In genomic region chr7:65221683-65222082, GRCh38 we compare ENCODE assay signal across 22 cellular contexts.
DNase-seq lines count a peak whose midpoint lies in the region; ATAC-seq, FAIRE-seq and TF ChIP-seq lines count a peak whose summit lies in the region.
"Had no signal": no experiment of that assay in that cellular context is flagged by ENCODE, and none has a peak within 500 bp of the region (broad histone marks: within the 10 kb centered on the region; RNA-seq: fewer than 3 reads in every experiment).

No MANE protein-coding gene starts in this region.

- H3K27ac ChIP-seq in SK-N-SH (ENCODE audit: low read depth in 2 of 2, low read length in 1 of 2) (no peak overlapping the region), OCI-LY3 (ENCODE audit: low read length) (peak overlapping the region; percentile 59), K562 (ENCODE audit: extremely low read depth, low read depth, low read length) (no peak overlapping the region)
- H3K27ac ChIP-seq: 22Rv1; A549; BLaER1 treated with 17β-estradiol and CSF1 and Interleukin-3, amounts not matched to agents 10 nM and 100 nM; C4-2B had no signal

- H3K9me1 ChIP-seq in K562 (ENCODE audit: control insufficient read depth, insufficient read depth, low read length) = no peaks in the 10 kb centered on the region

- in situ Hi-C loops in K562 (cut with MboI) = loop anchor here (5.0 kb wide), 2 partner anchors 86 to 274 kb away; no protein-coding TSS in a partner anchor

- H3K36me3 ChIP-seq in SK-N-SH (replicated peaks in 1 of 2; ENCODE audit: control insufficient read depth in 1 of 2, insufficient read depth in 2 of 2, low read length in 1 of 2) = no peaks in the 10 kb centered on the region
- no peaks in the 10 kb centered on the region for H3K36me3 ChIP-seq in OCI-LY3 (replicated peaks; ENCODE audit: low read depth, low read length)
- H3K36me3 ChIP-seq in K562 (ENCODE audit: control insufficient read depth, insufficient read depth, low read length) = no peaks in the 10 kb centered on the region
- H3K36me3 ChIP-seq: BLaER1 treated with 17β-estradiol and CSF1 and Interleukin-3, amounts not matched to agents 10 nM and 100 nM had no signal

- BruUV-seq in K562 (replicated peaks; lab: Mats Ljungman, UMichigan) = no TSS peak

- H2AFZ ChIP-seq in SK-N-SH (ENCODE audit: low read depth) = 0 out of 2 replicates have a peak overlapping the region, but pooled peaks have one; percentile 42
- H2AFZ ChIP-seq in OCI-LY3 (ENCODE audit: low read depth, low read length) = peak overlapping the region; percentile 46
- H2AFZ ChIP-seq in K562 (ENCODE audit: low read depth, low read length) = no peak overlapping the region

- POLR2A ChIA-PET in SK-N-SH (lab: Yijun Ruan, JAX) = no interaction called here
- POLR2A ChIA-PET in K562 (lab: Yijun Ruan, JAX) = interaction anchor here (0.6 kb wide), 1 partner anchor 212 kb away, joined by 4 read pairs; no protein-coding TSS in a partner anchor

- WGBS in SK-N-SH (ENCODE audit: low lambda C conversion rate) = 83% methylated on average over 3 of the region's 3 CpGs
- WGBS in K562 (ENCODE audit: insufficient coverage, low coverage, missing lambda C conversion rate) = 49% methylated on average over 3 of the region's 3 CpGs

- H3K9me2 ChIP-seq in SK-N-SH = no peaks in the 10 kb centered on the region

- TF ChIP-seq EP300 in SK-N-SH (IDR thresholded peaks at IDR 0.05; ENCODE audit: borderline replicate concordance in 1 of 2, low read depth in 1 of 2, low read length in 1 of 2) (no peak), K562 (IDR thresholded peaks at IDR 0.05; ENCODE audit: low read length) (no peak)

- H3K9ac ChIP-seq in SK-N-SH (no peak overlapping the region), OCI-LY3 (ENCODE audit: low read length) (no peak overlapping the region), K562 (ENCODE audit: insufficient read depth in 1 of 2, low read depth in 2 of 2, low read length in 2 of 2) (no peak overlapping the region)
- H3K9ac ChIP-seq: BLaER1 treated with 17β-estradiol and CSF1 and Interleukin-3, amounts not matched to agents 10 nM and 100 nM had no signal

- no peak for TF ChIP-seq RAD21 in SK-N-SH (IDR thresholded peaks at IDR 0.05; ENCODE audit: low read length)
- no peak for TF ChIP-seq RAD21 in K562 (CRISPR knock-in tag; conservative IDR thresholded peaks at IDR 0.05 in 1 of 2, IDR thresholded peaks at IDR 0.05 in 1 of 2)

- TF ChIP-seq CTCF in SK-N-SH (IDR thresholded peaks at IDR 0.05) (no peak), OCI-LY3 (IDR thresholded peaks at IDR 0.05; ENCODE audit: low read depth, low read length) (no peak), K562 (IDR thresholded peaks at IDR 0.05 in 2 of 3, conservative IDR thresholded peaks at IDR 0.05 in 1 of 3; ENCODE audit: insufficient read depth in 2 of 3, low read depth in 1 of 3, low read length in 3 of 3) (no peak)

- H3K9me3 ChIP-seq in SK-N-SH (no peaks in the 10 kb centered on the region), OCI-LY3 (ENCODE audit: insufficient read depth, low read length) (no peaks in the 10 kb centered on the region), K562 (replicated peaks; ENCODE audit: control insufficient read depth, insufficient read depth, low read depth, low read length) (no peaks in the 10 kb centered on the region)
- H3K9me3 ChIP-seq: A549; BLaER1 treated with 17β-estradiol and CSF1 and Interleukin-3, amounts not matched to agents 10 nM and 100 nM; Caco-2 had no signal

- no peak for DNase-seq in SK-N-SH
- no peak for DNase-seq in K562 (ENCODE audit: extremely low read depth in 1 of 4, low spot score in 3 of 4)
- DNase-seq in NCI-H128 (lab: John Stamatoyannopoulos, UW; ENCODE audit: unreplicated experiment) = no peak
- DNase-seq: AML-193; Caco-2; Calu3; CD4-positive, alpha-beta T cell; CD8-positive, alpha-beta T cell; DMS79 treated with DMSO at 0.1 percent for 48 hours; GF-D8 had no signal

- no peak for TF ChIP-seq POLR2A in K562 (conservative IDR thresholded peaks at IDR 0.05)

- H3K27me3 ChIP-seq in SK-N-SH (ENCODE audit: insufficient read depth) (no peaks in the 10 kb centered on the region), OCI-LY3 (ENCODE audit: low read depth, low read length) (no peaks in the 10 kb centered on the region), K562 (ENCODE audit: control insufficient read depth in 2 of 2, insufficient read depth in 2 of 2, low read length in 2 of 2) (no peaks in the 10 kb centered on the region)
- H3K27me3 ChIP-seq: BLaER1 treated with 17β-estradiol and CSF1 and Interleukin-3, amounts not matched to agents 10 nM and 100 nM had no signal

- H4K20me1 ChIP-seq in SK-N-SH (ENCODE audit: insufficient read depth) (no peaks in the 10 kb centered on the region), OCI-LY3 (ENCODE audit: insufficient read depth, low read length) (no peaks in the 10 kb centered on the region), K562 (replicated peaks; ENCODE audit: control insufficient read depth, insufficient read depth, low read length) (no peaks in the 10 kb centered on the region)
- H4K20me1 ChIP-seq: BLaER1 treated with 17β-estradiol and CSF1 and Interleukin-3, amounts not matched to agents 10 nM and 100 nM had no signal

- no peaks in the 10 kb centered on the region for H3K79me2 ChIP-seq in SK-N-SH (ENCODE audit: insufficient read depth)
- H3K79me2 ChIP-seq in OCI-LY3 (ENCODE audit: low read length) = no peaks in the 10 kb centered on the region
- H3K79me2 ChIP-seq in K562 (ENCODE audit: control insufficient read depth, insufficient read depth, low read length) = no peaks in the 10 kb centered on the region

- no peak overlapping the region for H3K4me3 ChIP-seq in SK-N-SH (ENCODE audit: low read depth in 2 of 2, low read length in 1 of 2)
- H3K4me3 ChIP-seq in OCI-LY3 (ENCODE audit: low read length) = no peak overlapping the region
- H3K4me3 ChIP-seq in K562 = no peak overlapping the region
- H3K4me3 ChIP-seq: A549; BLaER1 treated with 17β-estradiol and CSF1 and Interleukin-3, amounts not matched to agents 10 nM and 100 nM had no signal

- ATAC-seq in SK-N-SH treated with all-trans-retinoic acid at 6 μM for 48 hours (no peak), K562 (no peak), HG03432 (IDR thresholded peaks at IDR 0.05; ENCODE audit: unreplicated experiment) (no peak)
- ATAC-seq: A549; CD8-positive, alpha-beta T cell had no signal

- H3F3A ChIP-seq in SK-N-SH (replicated peaks; ENCODE audit: insufficient read depth) = peaks cover 6% of the 10 kb centered on the region

- H3K4me1 ChIP-seq in SK-N-SH (ENCODE audit: control insufficient read depth in 1 of 2, insufficient read depth in 2 of 2, low read depth in 1 of 2, low read length in 1 of 2) (no peaks in the 10 kb centered on the region), OCI-LY3 (ENCODE audit: low read length) (peaks cover 13% of the 10 kb centered on the region), K562 (replicated peaks in 1 of 2; ENCODE audit: control insufficient read depth in 2 of 2, insufficient read depth in 2 of 2, low read length in 2 of 2) (no peaks in the 10 kb centered on the region)
- H3K4me1 ChIP-seq: A549, Caco-2 had no signal

- FAIRE-seq in K562 (lab: Jason Lieb, UNC) = no peak
- FAIRE-seq: A549, D721Med, G401.6, GM12892, GM18507, GM19239 had no signal

- CTCF ChIA-PET in SK-N-SH (lab: Yijun Ruan, JAX) (interaction anchor here (1.3 to 7.7 kb wide), 2 partner anchors 76 to 85 kb away, joined by 3 to 181 read pairs; no protein-coding TSS in a partner anchor), K562 (lab: Yijun Ruan, JAX; ENCODE audit: low intra/inter-chr PET ratio) (no interaction called here)

- intact Hi-C loops in K562 (cut with micrococcal nuclease) = loop anchor here (5.0 to 10.0 kb wide), 2 partner anchors 269 to 597 kb away; no protein-coding TSS in a partner anchor

- no peak overlapping the region for H3K4me2 ChIP-seq in SK-N-SH
- H3K4me2 ChIP-seq in OCI-LY3 (ENCODE audit: low read length) = peak overlapping the region; percentile 55
- H3K4me2 ChIP-seq in K562 (ENCODE audit: insufficient read depth, low read length) = no peak overlapping the region
- H3K4me2 ChIP-seq: A549; BLaER1 treated with 17β-estradiol and CSF1 and Interleukin-3, amounts not matched to agents 10 nM and 100 nM had no signal

TF ChIP-seq in SK-N-SH, 30 proteins besides CTCF, POLR2A, EP300 and RAD21 (continues in another document):
- TF ChIP-seq EZH2phosphoT487 (IDR thresholded peaks at IDR 0.05; ENCODE audit: borderline replicate concordance, low read depth) (no peak), PBX3 (IDR thresholded peaks at IDR 0.05) (no peak), FOXJ3 (CRISPR knock-in tag; IDR thresholded peaks at IDR 0.05) (no peak)

TF ChIP-seq in SK-N-SH treated with all-trans-retinoic acid at 6 μM for 48 hours, 23 proteins besides CTCF, POLR2A, EP300 and RAD21 (continues in another document):
- TF ChIP-seq TCF4 (CRISPR knock-in tag; IDR thresholded peaks at IDR 0.05; ENCODE audit: borderline replicate concordance) (no peak), ZNF565 (CRISPR knock-in tag; conservative IDR thresholded peaks at IDR 0.05; ENCODE audit: low read depth) (no peak), ZNF70 (CRISPR knock-in tag; IDR thresholded peaks at IDR 0.05) (no peak)

TF ChIP-seq in K562, 482 proteins besides CTCF, POLR2A, EP300 and RAD21 (continues in another document):
- peak; percentile 43 for TF ChIP-seq ZNF239 (CRISPR knock-in tag; IDR thresholded peaks at IDR 0.05)
- 0 out of 2 replicates have a peak, but pooled peaks have one; percentile 35 for TF ChIP-seq TSHZ1 (CRISPR knock-in tag; IDR thresholded peaks at IDR 0.05)
- 0 out of 2 replicates have a peak, but pooled peaks have one; percentile 31 for TF ChIP-seq BACH1 (tag; IDR thresholded peaks at IDR 0.05)
- TF ChIP-seq SMAD3 (CRISPR knock-in tag; conservative IDR thresholded peaks at IDR 0.05) = peak; percentile 56; the same call in 1 of the 2 replicates
